27 cellular contexts compared by ENCODE assay signal in genomic region chr17:77660524-77660923, GRCh38.
"Had no signal": no experiment of that assay in that cellular context is flagged by ENCODE, and none has a peak within 500 bp of the region (broad histone marks: within the 10 kb centered on the region; RNA-seq: fewer than 3 reads in every experiment).

No MANE protein-coding gene starts in this region.

- H3K27ac Mint-ChIP-seq: stimulated activated memory B cell treated with anti-CD40 and anti-IgM and Interleukin-4, amounts not matched to agents 10 μg/mL and 1 μg/mL and 100 μg/mL, for 72 hours; stimulated activated naive B cell treated with anti-CD40 and anti-IgM and Interleukin-4, amounts not matched to agents 10 μg/mL and 1 μg/mL and 100 μg/mL, for 72 hours; stimulated activated naive CD8-positive, alpha-beta T cell treated with anti-CD3 and anti-CD28 coated beads, Interleukin-15, amount 100 ng/mL, for 72 hours; stimulated activated naive CD8-positive, alpha-beta T cell treated with anti-CD3 and anti-CD28 coated beads, Interleukin-15, Interleukin-2, amounts not matched to agents 100 ng/mL and 50 ng/mL, for 24 hours; type B pancreatic cell had no signal

- H3K4me3 ChIP-seq: stomach, suprapubic skin, testis, thoracic aorta, thyroid gland, tibial artery, tibial nerve, transverse colon, upper lobe of left lung, upper lobe of right lung, uterus, vagina had no signal

- H3K4me1 Mint-ChIP-seq: stimulated activated memory B cell treated with anti-CD40 and anti-IgM and Interleukin-4, amounts not matched to agents 10 μg/mL and 1 μg/mL and 100 μg/mL, for 72 hours; stimulated activated naive B cell treated with anti-CD40 and anti-IgM and Interleukin-4, amounts not matched to agents 10 μg/mL and 1 μg/mL and 100 μg/mL, for 72 hours had no signal

- H3K27me3 Mint-ChIP-seq: stimulated activated naive CD8-positive, alpha-beta T cell treated with anti-CD3 and anti-CD28 coated beads, Interleukin-15, amount 100 ng/mL, for 72 hours; stimulated activated naive CD8-positive, alpha-beta T cell treated with anti-CD3 and anti-CD28 coated beads, Interleukin-15, Interleukin-2, amounts not matched to agents 100 ng/mL and 50 ng/mL, for 24 hours had no signal

- H3K27me3 ChIP-seq: testis, thyroid gland, upper lobe of left lung, uterus, vagina had no signal

- H3K9me3 Mint-ChIP-seq: type B pancreatic cell had no signal

- H3K9me3 ChIP-seq: testis, thyroid gland, transverse colon, upper lobe of left lung, upper lobe of right lung, uterus, vagina had no signal

- H3K4me3 Mint-ChIP-seq: stimulated activated memory B cell treated with anti-CD40 and anti-IgM and Interleukin-4, amounts not matched to agents 10 μg/mL and 1 μg/mL and 100 μg/mL, for 72 hours; stimulated activated naive B cell treated with anti-CD40 and anti-IgM and Interleukin-4, amounts not matched to agents 10 μg/mL and 1 μg/mL and 100 μg/mL, for 72 hours; stimulated activated naive CD8-positive, alpha-beta T cell treated with anti-CD3 and anti-CD28 coated beads, Interleukin-15, amount 100 ng/mL, for 72 hours; stimulated activated naive CD8-positive, alpha-beta T cell treated with anti-CD3 and anti-CD28 coated beads, Interleukin-15, Interleukin-2, amounts not matched to agents 100 ng/mL and 50 ng/mL, for 24 hours; type B pancreatic cell had no signal

- H3K27ac ChIP-seq: stomach, suprapubic skin, testis, thoracic aorta, thyroid gland, tibial artery, tibial nerve, transverse colon, upper lobe of left lung, upper lobe of right lung, uterus, vagina had no signal

- H3K36me3 ChIP-seq: stomach, suprapubic skin, thoracic aorta, thyroid gland, tibial artery, tibial nerve, transverse colon, upper lobe of left lung, upper lobe of right lung, uterus, vagina had no signal

- DNase-seq: stimulated activated CD4-positive, alpha-beta T cell treated with anti-CD3 and anti-CD28 coated beads, Interleukin-2, amount 100 ng/mL, for 48 hours; stimulated activated CD4-positive, alpha-beta T cell treated with anti-CD3 and anti-CD28 coated beads, Interleukin-4, amount 100 ng/mL, for 1 hour; stimulated activated CD4-positive, alpha-beta T cell treated with anti-CD3 and anti-CD28 coated beads, Interleukin-4, amount 100 ng/mL, for 24 hours; stimulated activated CD4-positive, alpha-beta T cell treated with anti-CD3 and anti-CD28 coated beads, Interleukin-4, amount 100 ng/mL, for 4 hours; stimulated activated CD8-positive, alpha-beta memory T cell treated with anti-CD3 and anti-CD28 coated beads, Interleukin-4, amount 100 ng/mL, for 48 hours; stimulated activated naive B cell treated with anti-CD40 and anti-IgM and Interleukin-4, amounts not matched to agents 10 μg/mL and 1 μg/mL and 100 μg/mL, for 72 hours; stimulated activated naive CD4-positive, alpha-beta T cell; stimulated activated naive CD4-positive, alpha-beta T cell treated with Interleukin-2 at 50 U/mL for 16 hours; stimulated activated naive CD8-positive, alpha-beta T cell treated with anti-CD3 and anti-CD28 coated beads, Interleukin-15, amount 100 ng/mL, for 72 hours; stimulated activated naive CD8-positive, alpha-beta T cell treated with anti-CD3 and anti-CD28 coated beads, Interleukin-15, Interleukin-2, amounts not matched to agents 100 U/mL and 50 U/mL, for 24 hours; stomach; substantia nigra; testis; thyroid gland; tibial artery; transverse colon; trophoblast cell; upper lobe of left lung; uterus had no signal

- ATAC-seq: stimulated activated memory B cell treated with anti-CD40 and anti-IgM and Interleukin-4, amounts not matched to agents 10 μg/mL and 1 μg/mL and 100 μg/mL, for 72 hours; stimulated activated naive B cell treated with anti-CD40 and anti-IgM and Interleukin-4, amounts not matched to agents 10 μg/mL and 1 μg/mL and 100 μg/mL, for 72 hours; stimulated activated naive CD8-positive, alpha-beta T cell treated with anti-CD3 and anti-CD28 coated beads, Interleukin-15, amount 100 ng/mL, for 72 hours; stimulated activated naive CD8-positive, alpha-beta T cell treated with anti-CD3 and anti-CD28 coated beads, Interleukin-15, Interleukin-2, amounts not matched to agents 100 U/mL and 50 U/mL, for 24 hours; upper lobe of right lung had no signal

- H3K36me3 Mint-ChIP-seq: stimulated activated memory B cell treated with anti-CD40 and anti-IgM and Interleukin-4, amounts not matched to agents 10 μg/mL and 1 μg/mL and 100 μg/mL, for 72 hours; type B pancreatic cell had no signal
